ENCODE assay signal across 2 cellular contexts in the genomic region with DNA sequence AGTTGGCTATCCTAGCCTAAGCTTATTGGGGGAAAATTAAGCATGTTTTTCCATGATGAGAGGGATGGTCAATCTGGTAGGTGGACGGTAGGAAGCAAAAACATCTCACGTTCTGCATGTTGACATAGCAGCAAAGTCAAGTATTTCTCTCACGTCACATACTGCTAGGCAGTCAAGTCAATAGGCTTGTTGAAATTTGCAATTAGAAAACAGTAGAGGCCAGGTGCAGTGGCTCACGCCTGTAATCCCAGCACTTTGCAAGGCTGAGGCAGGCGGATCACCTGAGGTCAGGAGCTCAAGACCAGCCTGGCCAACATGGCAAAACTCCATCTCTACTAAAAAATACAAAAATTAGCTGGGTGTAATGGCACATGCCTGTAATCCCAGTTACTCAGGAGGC. TPM values are rescaled to one million over a fixed set of nuclear protein-coding genes. Genes with fewer than 3 reads are reported as not detected.
"Had no signal": no experiment of that assay in that cellular context is flagged by ENCODE, and none has a peak within 500 bp of the region (broad histone marks: within the 10 kb centered on the region; RNA-seq: fewer than 3 reads in every experiment).

No MANE protein-coding gene starts in this region.

RNA-seq across cellular contexts. Expression of gene APOB, which starts 14.9 kb away (rescaled TPM):
- total RNA-seq: natural killer cell, vagina had no signal
